1 cellular context compared by ENCODE assay signal in genomic region chrX:24874604-24875247, GRCh38.
TF ChIP-seq lines count a peak whose summit lies in the region.

No MANE protein-coding gene starts in this region.

TF ChIP-seq in A549, 52 proteins besides CTCF, POLR2A, EP300 and RAD21 (continued from another document):
- TF ChIP-seq JUNB (IDR thresholded peaks at IDR 0.05) (0 out of 2 replicates have a peak, but pooled peaks have one; percentile 10), NPAS2 (CRISPR knock-in tag; IDR thresholded peaks at IDR 0.05; ENCODE audit: borderline replicate concordance) (no peak)
